9 cellular contexts compared by ENCODE assay signal in the genomic region with DNA sequence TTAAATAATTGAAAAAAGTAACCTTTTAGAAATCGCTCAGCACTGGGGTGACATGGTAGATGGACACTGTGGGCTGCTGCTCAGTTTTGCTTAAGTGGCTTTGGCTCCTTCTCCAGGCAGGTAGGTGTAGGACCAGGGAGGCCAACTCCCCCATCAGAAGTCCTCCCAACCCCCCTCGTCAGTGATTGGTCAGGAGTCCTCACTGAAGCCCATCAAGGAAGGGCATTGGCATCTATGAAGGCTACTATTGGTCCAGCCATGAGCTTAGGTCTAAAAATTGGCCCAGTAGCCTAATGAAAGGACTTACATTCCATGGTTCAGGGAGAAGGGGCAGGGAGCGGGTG. TPM values are rescaled to one million over a fixed set of nuclear protein-coding genes. Genes with fewer than 3 reads are reported as not detected.
A peak's percentile ranks its signal among the peaks of the same experiment; 100 is the strongest.
DNase-seq lines count a peak whose midpoint lies in the region; ATAC-seq, FAIRE-seq and TF ChIP-seq lines count a peak whose summit lies in the region.
"Had no signal": no experiment of that assay in that cellular context is flagged by ENCODE, and none has a peak within 500 bp of the region (broad histone marks: within the 10 kb centered on the region; RNA-seq: fewer than 3 reads in every experiment).

No MANE protein-coding gene starts in this region.

- H3K9me3 Mint-ChIP-seq in stimulated activated naive B cell treated with anti-CD40 and anti-IgM and Interleukin-4, amounts not matched to agents 10 μg/mL and 1 μg/mL and 100 μg/mL, for 72 hours, result peaks cover 14 to 20% of the 10 kb centered on the region in 2 donors
- H3K9me3 Mint-ChIP-seq: endodermal cell, nephron had no signal

- H2AFZ ChIP-seq in K562 (ENCODE audit: low read depth, low read length), result no peak overlapping the region

- peak overlapping the region; percentile 76 to 80 for H3K4me3 Mint-ChIP-seq in stimulated activated naive B cell treated with anti-CD40 and anti-IgM and Interleukin-4, amounts not matched to agents 10 μg/mL and 1 μg/mL and 100 μg/mL, for 72 hours
- H3K4me3 Mint-ChIP-seq: endodermal cell, nephron had no signal

- POLR2A ChIA-PET in K562 (lab: Yijun Ruan, JAX), result interaction anchor here (0.6 kb wide), 1 partner anchor 238 kb away, joined by 3 read pairs; the partner anchor contains the start of gene USP39

- no peaks in the 10 kb centered on the region for H3K27me3 ChIP-seq in K562 (ENCODE audit: control insufficient read depth in 2 of 2, insufficient read depth in 2 of 2, low read length in 2 of 2)
- H3K27me3 ChIP-seq in body of pancreas, result no peaks in the 10 kb centered on the region

- H3K4me1 Mint-ChIP-seq in stimulated activated naive B cell treated with anti-CD40 and anti-IgM and Interleukin-4, amounts not matched to agents 10 μg/mL and 1 μg/mL and 100 μg/mL, for 72 hours, result peaks cover 54 to 62% of the 10 kb centered on the region in 2 donors
- H3K4me1 Mint-ChIP-seq: endodermal cell, nephron had no signal

- H3K4me2 ChIP-seq in K562 (ENCODE audit: insufficient read depth, low read length), result no peak overlapping the region

- H3K36me3 ChIP-seq in K562 (ENCODE audit: control insufficient read depth, insufficient read depth, low read length), result no peaks in the 10 kb centered on the region
- no peaks in the 10 kb centered on the region for H3K36me3 ChIP-seq in body of pancreas (replicated peaks in 1 of 2; ENCODE audit: insufficient read depth in 1 of 2, low read depth in 2 of 2)

- H3K9me3 ChIP-seq in K562 (replicated peaks; ENCODE audit: control insufficient read depth, insufficient read depth, low read depth, low read length), result no peaks in the 10 kb centered on the region
- H3K9me3 ChIP-seq in body of pancreas, result no peaks in the 10 kb centered on the region

- in situ Hi-C loops in K562 (cut with MboI), result no loop called here

- no peak for TF ChIP-seq RAD21 in K562 (CRISPR knock-in tag; conservative IDR thresholded peaks at IDR 0.05 in 1 of 2, IDR thresholded peaks at IDR 0.05 in 1 of 2)

- BruUV-seq in K562 (replicated peaks; lab: Mats Ljungman, UMichigan), result no TSS peak

- DNase-seq in K562 (ENCODE audit: extremely low read depth in 1 of 4, low spot score in 3 of 4), result no peak
- DNase-seq in stimulated activated naive B cell treated with anti-CD40 and anti-IgM and Interleukin-4, amounts not matched to agents 10 μg/mL and 1 μg/mL and 100 μg/mL, for 72 hours, result peak; percentile 52
- no peak for DNase-seq in body of pancreas
- DNase-seq in NCI-H2227 treated with DMSO at 0.1 percent for 48 hours (lab: John Stamatoyannopoulos, UW), result no peak
- DNase-seq in germinal center (ENCODE audit: low spot score), result no peak
- DNase-seq: endodermal cell had no signal

- H3K27me3 Mint-ChIP-seq in stimulated activated naive B cell treated with anti-CD40 and anti-IgM and Interleukin-4, amounts not matched to agents 10 μg/mL and 1 μg/mL and 100 μg/mL, for 72 hours, result no peaks in the 10 kb centered on the region

- no peaks in the 10 kb centered on the region for H3K79me2 ChIP-seq in K562 (ENCODE audit: control insufficient read depth, insufficient read depth, low read length)

- 60% methylated on average over 3 of the region's 3 CpGs for WGBS in K562 (ENCODE audit: insufficient coverage, low coverage, missing lambda C conversion rate)
- WGBS in body of pancreas, 2 donors, result 79 to 92% methylated on average over 3 of the region's 3 CpGs

- H3K9ac ChIP-seq in K562 (ENCODE audit: insufficient read depth in 1 of 2, low read depth in 2 of 2, low read length in 2 of 2), result no peak overlapping the region

- intact Hi-C loops in K562 (cut with micrococcal nuclease) (no loop called here), body of pancreas (cut with DNase I) (no loop called here)

- H3K4me1 ChIP-seq in K562 (replicated peaks in 1 of 2; ENCODE audit: control insufficient read depth in 2 of 2, insufficient read depth in 2 of 2, low read length in 2 of 2), result peaks cover 0 to 5% of the 10 kb centered on the region in 2 experiments; a peak in 1 of 5 replicates
- H3K4me1 ChIP-seq in body of pancreas, result no peaks in the 10 kb centered on the region

- no peak for TF ChIP-seq CTCF in K562 (IDR thresholded peaks at IDR 0.05 in 2 of 3, conservative IDR thresholded peaks at IDR 0.05 in 1 of 3; ENCODE audit: insufficient read depth in 2 of 3, low read depth in 1 of 3, low read length in 3 of 3)
- TF ChIP-seq CTCF in body of pancreas (IDR thresholded peaks at IDR 0.05), result no peak

- H3K4me3 ChIP-seq in K562, result no peak overlapping the region
- H3K4me3 ChIP-seq in body of pancreas, result no peak overlapping the region

- FAIRE-seq in K562 (lab: Jason Lieb, UNC), result no peak

- H3K27ac ChIP-seq in K562 (ENCODE audit: extremely low read depth, low read depth, low read length) (no peak overlapping the region), body of pancreas (peak overlapping the region in 2 of 4 donors; percentile 1 to 16)

- TF ChIP-seq POLR2A in K562 (conservative IDR thresholded peaks at IDR 0.05) (no peak), body of pancreas (IDR thresholded peaks at IDR 0.05) (no peak)

- H3K36me3 Mint-ChIP-seq in stimulated activated naive B cell treated with anti-CD40 and anti-IgM and Interleukin-4, amounts not matched to agents 10 μg/mL and 1 μg/mL and 100 μg/mL, for 72 hours, result peaks cover 79 to 88% of the 10 kb centered on the region in 2 donors

- no peaks in the 10 kb centered on the region for H4K20me1 ChIP-seq in K562 (replicated peaks; ENCODE audit: control insufficient read depth, insufficient read depth, low read length)

- TF ChIP-seq EP300 in K562 (IDR thresholded peaks at IDR 0.05; ENCODE audit: low read length), result no peak

- H3K27ac Mint-ChIP-seq in stimulated activated naive B cell treated with anti-CD40 and anti-IgM and Interleukin-4, amounts not matched to agents 10 μg/mL and 1 μg/mL and 100 μg/mL, for 72 hours, result peak overlapping the region; percentile 99
- H3K27ac Mint-ChIP-seq: endodermal cell had no signal

- ATAC-seq in GM19452 (IDR thresholded peaks at IDR 0.05; ENCODE audit: unreplicated experiment) (peak; percentile 26), HG03097 (IDR thresholded peaks at IDR 0.05; ENCODE audit: low FRiP score, unreplicated experiment) (peak; percentile 21), K562 (no peak), body of pancreas (no peak)
- ATAC-seq in stimulated activated naive B cell treated with anti-CD40 and anti-IgM and Interleukin-4, amounts not matched to agents 10 μg/mL and 1 μg/mL and 100 μg/mL, for 72 hours (replicated peaks), result peak; percentile 68 to 74

- no peaks in the 10 kb centered on the region for H3K9me1 ChIP-seq in K562 (ENCODE audit: control insufficient read depth, insufficient read depth, low read length)

- CTCF ChIA-PET in K562 (lab: Yijun Ruan, JAX; ENCODE audit: low intra/inter-chr PET ratio), result no interaction called here

TF ChIP-seq in K562, 482 proteins besides CTCF, POLR2A, EP300 and RAD21 (continues in another document):
- TF ChIP-seq BRCA1 (IDR thresholded peaks at IDR 0.05) (no peak), BRCA1 (CRISPR knock-in tag; IDR thresholded peaks at IDR 0.05) (no peak), NFYB (IDR thresholded peaks at IDR 0.05; ENCODE audit: extremely low read depth, insufficient read length) (peak; percentile 3)

RNA-seq across cellular contexts. Expression of gene ST3GAL5, which starts 34.7 kb away (rescaled TPM):
- total RNA-seq in K562 (2011; cell fraction: chromatin; rRNA removed; ENCODE audit: low replicate concordance), result 39.5 and 67.1 TPM in 2 replicates
- 22.7 and 28.6 TPM in 2 replicates for total RNA-seq in K562 (2011; cell fraction: nucleolus; rRNA removed)
- total RNA-seq in K562 (2011; cell fraction: nucleoplasm; rRNA removed), result 36.4 and 54.3 TPM in 2 replicates
- total RNA-seq in K562 (2014; rRNA removed) (4.1 and 6.3 TPM in 2 replicates), K562 (2014; rRNA removed; fragmentation: Illumina TruSeq; extraction: Trizol) (4.4 and 4.9 TPM in 2 replicates), K562 (2015; rRNA removed; fragmentation: Illumina TruSeq; extraction: Trizol) (2.9 and 3.6 TPM in 2 replicates), K562 (2021) (4.0 and 4.2 TPM in 2 replicates), body of pancreas (10 to 100 TPM in 1 of 2 donors, 1 to 10 TPM in 1; 8.6 to 18.8 TPM)
- polyA plus RNA-seq in K562 (2011; rRNA removed) (7.9 and 10.0 TPM in 2 replicates), K562 (2014; fragmentation: Illumina TruSeq; extraction: Trizol) (3.5 and 4.1 TPM in 2 replicates), K562 (2014; fragmentation: Nextera tagmentation; extraction: Ambion mirVana) (1 to 10 TPM; 1.6 to 1.8 TPM), K562 (2014; rRNA removed) (3.1 and 4.4 TPM in 2 replicates)
- polyA plus RNA-seq in K562 (2011; cell fraction: cytosol; rRNA removed), result 2.8 and 4.2 TPM in 2 replicates
- polyA plus RNA-seq in K562 (2011; cell fraction: nucleus; rRNA removed), result 7.7 and 8.6 TPM in 2 replicates
- 2.7 and 8.7 TPM in 2 replicates for polyA plus RNA-seq in K562 (2012)
- 11.3 and 14.3 TPM in 2 replicates for polyA minus RNA-seq in K562 (2011; rRNA and poly(A)+ RNA removed)
- 2.3 and 3.1 TPM in 2 replicates for polyA minus RNA-seq in K562 (2011; cell fraction: cytosol; rRNA and poly(A)+ RNA removed)
- polyA minus RNA-seq in K562 (2011; cell fraction: nucleus; rRNA and poly(A)+ RNA removed), result 6.5 and 12.1 TPM in 2 replicates

Comparison
In these comparisons a context has a peak if more than half of its experiments do, and no peak if none do; other contexts are left out.
1. ATAC-seq: peak in GM19452 (single experiment), HG03097 (single experiment) and stimulated activated naive B cell treated with anti-CD40 and anti-IgM and Interleukin-4, amounts not matched to agents 10 μg/mL and 1 μg/mL and 100 μg/mL, for 72 hours (2 of 2); none in K562 (single experiment) and body of pancreas (single experiment).